11 cellular contexts compared by ENCODE assay signal in genomic region chr18:46416706-46417638, GRCh38.
A peak's percentile ranks its signal among the peaks of the same experiment; 100 is the strongest.
DNase-seq lines count a peak whose midpoint lies in the region; ATAC-seq and TF ChIP-seq lines count a peak whose summit lies in the region.
"Had no signal": no experiment of that assay in that cellular context is flagged by ENCODE, and none has a peak within 500 bp of the region (broad histone marks: within the 10 kb centered on the region; RNA-seq: fewer than 3 reads in every experiment).

No MANE protein-coding gene starts in this region.

- WGBS in transverse colon (ENCODE audit: low coverage in 1 of 2), 2 donors: 87% methylated on average over 4 of the region's 4 CpGs; no CpG with 5 or more reads in 1 of the 2 donors

- peaks cover 3 to 25% (median 11%) of the 10 kb centered on the region in 4 donors for H3K4me1 ChIP-seq in transverse colon

- no peak overlapping the region for H3K4me3 ChIP-seq in transverse colon

- in situ Hi-C loops in transverse colon (cut with MboI; ENCODE audit: low pct_ligation_motif_present in 1 of 4, low pct_unique_long_range_greater_than_20kb in 1 of 4, low sequenced_read_pairs in 3 of 4): no loop called here

- H3K9me3 ChIP-seq in transverse colon: no peaks in the 10 kb centered on the region

- intact Hi-C loops in transverse colon (cut with DNase I; ENCODE audit: low total_unique reads): no loop called here

- ATAC-seq in GM21529 (IDR thresholded peaks at IDR 0.05; ENCODE audit: unreplicated experiment): peak; percentile 78

- TF ChIP-seq POLR2A in transverse colon (IDR thresholded peaks at IDR 0.05): no peak

- no peak overlapping the region for H3K4me3 Mint-ChIP-seq in immature natural killer cell

- peaks cover 62 to 77% of the 10 kb centered on the region in 2 donors for H3K4me1 Mint-ChIP-seq in immature natural killer cell

- no peak for TF ChIP-seq CTCF in transverse colon (IDR thresholded peaks at IDR 0.05)

- H3K27me3 ChIP-seq in transverse colon: no peaks in the 10 kb centered on the region

- peaks cover 0 to 10% (median 3%) of the 10 kb centered on the region in 3 donors for H3K36me3 Mint-ChIP-seq in immature natural killer cell

- no peaks in the 10 kb centered on the region for H3K36me3 ChIP-seq in transverse colon

- no peak for TF ChIP-seq EP300 in transverse colon (IDR thresholded peaks at IDR 0.05; ENCODE audit: low read depth)

- H3K9me3 Mint-ChIP-seq in immature natural killer cell: no peaks in the 10 kb centered on the region

- peaks cover 0 to 5% (median 2%) of the 10 kb centered on the region in 3 donors for H3K27me3 Mint-ChIP-seq in immature natural killer cell (ENCODE audit: low read depth in 3 of 3)

- peak overlapping the region in 5 of 6 donors; percentile 3 to 67 (median 20) for H3K27ac Mint-ChIP-seq in immature natural killer cell

- DNase-seq in NCI-H345 (lab: John Stamatoyannopoulos, UW) (peak; percentile 45), NCI-H345 treated with DMSO at 0.1 percent for 48 hours (lab: John Stamatoyannopoulos, UW; ENCODE audit: unreplicated experiment) (no peak), NCI-H1694 treated with DMSO at 0.1 percent for 48 hours (lab: John Stamatoyannopoulos, UW) (peak; percentile 56), immature natural killer cell (no peak), transverse colon (no peak), HuH-7 (ENCODE audit: low spot score) (no peak), substantia nigra (lab: John Stamatoyannopoulos, UW) (no peak)
- DNase-seq: foreskin melanocyte, NCI-H524, trophoblast cell had no signal

- H3K27ac ChIP-seq in transverse colon (no peak overlapping the region), substantia nigra (ENCODE audit: low read depth, low read length, poor library complexity, severe bottlenecking) (no peak overlapping the region)

Comparison
In these comparisons a context has a peak if more than half of its experiments do, and no peak if none do; other contexts are left out.
1. DNase-seq: peak in NCI-H345 (single experiment) and NCI-H1694 treated with DMSO at 0.1 percent for 48 hours (single experiment); none in NCI-H345 treated with DMSO at 0.1 percent for 48 hours (single experiment), immature natural killer cell (0 of 3), transverse colon (single experiment), HuH-7 (single experiment) and substantia nigra (0 of 49).